ENCODE assay signal across 8 cellular contexts in the genomic region with DNA sequence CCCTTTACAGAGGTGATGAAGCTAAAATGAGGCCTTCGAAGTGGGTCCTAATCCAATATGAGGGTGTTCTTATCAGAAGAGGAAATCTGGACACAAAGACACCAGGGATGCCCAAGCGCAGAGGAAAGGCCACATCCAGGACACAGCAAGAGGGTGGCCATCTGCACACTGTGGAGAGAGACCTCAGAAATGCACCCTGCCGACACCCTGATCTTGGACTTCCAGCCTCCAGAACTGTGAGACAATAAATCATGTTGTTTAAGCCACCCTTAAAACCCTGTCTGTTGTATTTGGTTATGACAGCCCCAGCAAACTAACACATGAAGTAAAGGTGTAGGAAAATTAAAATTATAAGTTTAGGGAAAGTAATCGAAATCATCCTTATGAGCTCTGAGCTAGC.
"Had no signal": no experiment of that assay in that cellular context is flagged by ENCODE, and none has a peak within 500 bp of the region (broad histone marks: within the 10 kb centered on the region; RNA-seq: fewer than 3 reads in every experiment).

No MANE protein-coding gene starts in this region.

- H3K27ac ChIP-seq: GM23248 had no signal

- DNase-seq: GM23248, GOT3, H9, HCEC 1CT, HFFc6, IMR-90, KG1 had no signal

- H3K9me3 Mint-ChIP-seq: H9, HFFc6 had no signal

- H3K4me3 ChIP-seq: GM23248, K562 had no signal

- H3K9ac ChIP-seq: GM23248 had no signal

- H3K4me3 Mint-ChIP-seq: H9, HFFc6 had no signal

- H2AFZ ChIP-seq: GM23248 had no signal

- H3K27ac Mint-ChIP-seq: HFFc6 had no signal

- ATAC-seq: K562 had no signal
